Comparison of ENCODE assay signal across 21 cellular contexts in genomic region chr5:127801751-127802476, GRCh38.
DNase-seq lines count a peak whose midpoint lies in the region; ATAC-seq, FAIRE-seq and TF ChIP-seq lines count a peak whose summit lies in the region.
"Had no signal": no experiment of that assay in that cellular context is flagged by ENCODE, and none has a peak within 500 bp of the region (broad histone marks: within the 10 kb centered on the region; RNA-seq: fewer than 3 reads in every experiment).

No MANE protein-coding gene starts in this region.

- ATAC-seq in A549 = peak in 1 of 2 experiments; percentile 45; a peak in 3 of 6 replicates
- ATAC-seq in HG02870 (IDR thresholded peaks at IDR 0.05; ENCODE audit: unreplicated experiment) = no peak
- ATAC-seq in HG03520 (IDR thresholded peaks at IDR 0.05; ENCODE audit: unreplicated experiment) = no peak
- ATAC-seq: CD8-positive, alpha-beta T cell; esophagus mucosa; stimulated activated naive CD8-positive, alpha-beta T cell treated with anti-CD3 and anti-CD28 coated beads, Interleukin-15, Interleukin-2, amounts not matched to agents 100 U/mL and 50 U/mL, for 24 hours; T-cell had no signal

- POLR2A ChIA-PET in A549 (lab: Yijun Ruan, JAX) = no interaction called here

- no peaks in the 10 kb centered on the region for H3K27me3 Mint-ChIP-seq in astrocyte (ENCODE audit: low read depth, unreplicated experiment)
- H3K27me3 Mint-ChIP-seq: T-cell had no signal

- no peak for TF ChIP-seq RAD21 in A549 (conservative IDR thresholded peaks at IDR 0.05 in 1 of 2, IDR thresholded peaks at IDR 0.05 in 1 of 2)

- FAIRE-seq in A549 (lab: Jason Lieb, UNC) (peak; percentile 32), astrocyte (lab: Jason Lieb, UNC) (peak; percentile 69)
- FAIRE-seq: GM12892 had no signal

- no peaks in the 10 kb centered on the region for H3K9me3 ChIP-seq in A549
- H3K9me3 ChIP-seq in astrocyte (ENCODE audit: insufficient read depth, low read depth, low read length) = no peaks in the 10 kb centered on the region
- H3K9me3 ChIP-seq: Peyer's patch, upper lobe of left lung had no signal

- no peak for TF ChIP-seq CTCF in A549 (IDR thresholded peaks at IDR 0.05)
- TF ChIP-seq CTCF in astrocyte (IDR thresholded peaks at IDR 0.05; ENCODE audit: insufficient read depth, low read depth, low read length) = no peak
- no peak for TF ChIP-seq CTCF in foreskin fibroblast (IDR thresholded peaks at IDR 0.05; ENCODE audit: low read depth, low read length)

- H3K4me2 ChIP-seq in A549 (no peak overlapping the region), astrocyte (ENCODE audit: low read length) (peak overlapping the region; percentile 68)

- H3K4me3 ChIP-seq in A549 (no peak overlapping the region), astrocyte (ENCODE audit: insufficient read depth, low read depth, low read length) (no peak overlapping the region), foreskin fibroblast (ENCODE audit: low read depth in 1 of 2, low read length in 2 of 2) (no peak overlapping the region)
- H3K4me3 ChIP-seq: coronary artery, Peyer's patch, upper lobe of left lung had no signal

- peak overlapping the region; percentile 38 for H3K9ac ChIP-seq in astrocyte (ENCODE audit: low read length)
- H3K9ac ChIP-seq: parathyroid adenoma had no signal

- H3K27ac Mint-ChIP-seq in astrocyte (ENCODE audit: unreplicated experiment) = no peak overlapping the region
- H3K27ac Mint-ChIP-seq: activated T-helper 2 cell treated with anti-CD3 and anti-CD28 coated beads, Interferon-gamma antibody, Interleukin-2, Interleukin-4, amounts not matched to agents 10 μg/mL and 5 μg/mL and 100 μg/mL, durations not matched to agents 14 hours and 24 hours and 36 hours; CD8-positive, alpha-beta T cell; T-cell had no signal

- H3K4me1 ChIP-seq in A549 (peaks cover 10% of the 10 kb centered on the region; the same call in 1 of the 3 replicates), astrocyte (ENCODE audit: insufficient read depth, low read length) (peaks cover 12% of the 10 kb centered on the region)
- H3K4me1 ChIP-seq: parathyroid adenoma, Peyer's patch had no signal

- no peaks in the 10 kb centered on the region for H3K27me3 ChIP-seq in astrocyte (ENCODE audit: insufficient read depth, low read length)
- H3K27me3 ChIP-seq: Peyer's patch, upper lobe of left lung had no signal

- no peak overlapping the region for H2AFZ ChIP-seq in astrocyte (ENCODE audit: low read depth, low read length)
- H2AFZ ChIP-seq: parathyroid adenoma had no signal

- no peaks in the 10 kb centered on the region for H4K20me1 ChIP-seq in astrocyte (ENCODE audit: insufficient read depth, low read length)

- no peaks in the 10 kb centered on the region for H3K36me3 ChIP-seq in astrocyte (ENCODE audit: insufficient read depth, low read length)
- H3K36me3 ChIP-seq: Peyer's patch, upper lobe of left lung had no signal

- DNase-seq in A549 (ENCODE audit: low read depth in 1 of 2, low spot score in 1 of 2) (no peak), HCEC 1CT (peak; percentile 77), astrocyte (ENCODE audit: low read depth) (peak; percentile 53), foreskin fibroblast (peak; percentile 52 to 69), OCI-M2 (lab: John Stamatoyannopoulos, UW; ENCODE audit: unreplicated experiment) (no peak)
- no peak for DNase-seq in stimulated activated CD4-positive, alpha-beta T cell treated with anti-CD3 and anti-CD28 coated beads, Interleukin-4, amount 100 ng/mL, for 24 hours
- DNase-seq: 8988T; CD8-positive, alpha-beta T cell; NCI-H2029; Peyer's patch; stimulated activated CD4-positive, alpha-beta T cell treated with anti-CD3 and anti-CD28 coated beads, Interleukin-12 subunit alpha, Interleukin-12 subunit beta, amount 100 ng/mL, for 4 hours; stimulated activated naive CD8-positive, alpha-beta T cell treated with anti-CD3 and anti-CD28 coated beads, Interleukin-15, Interleukin-2, amounts not matched to agents 100 U/mL and 50 U/mL, for 24 hours; T-cell; upper lobe of left lung had no signal

- H3K9me3 Mint-ChIP-seq in astrocyte (ENCODE audit: unreplicated experiment) = no peaks in the 10 kb centered on the region
- H3K9me3 Mint-ChIP-seq: activated T-helper 2 cell treated with anti-CD3 and anti-CD28 coated beads, Interferon-gamma antibody, Interleukin-2, Interleukin-4, amounts not matched to agents 10 μg/mL and 5 μg/mL and 100 μg/mL, durations not matched to agents 14 hours and 24 hours and 36 hours; CD8-positive, alpha-beta T cell; T-cell had no signal

- WGBS in A549 (ENCODE audit: missing lambda C conversion rate) = 64% methylated on average over 2 of the region's 2 CpGs

- no peak for TF ChIP-seq EP300 in A549 (IDR thresholded peaks at IDR 0.05)

- H3K4me3 Mint-ChIP-seq in astrocyte (ENCODE audit: unreplicated experiment) = no peak overlapping the region
- H3K4me3 Mint-ChIP-seq: CD8-positive, alpha-beta T cell; T-cell had no signal

- peak overlapping the region in 1 of 2 experiments; percentile 10; a peak in 1 of 6 replicates for H3K27ac ChIP-seq in A549
- peak overlapping the region; percentile 54 for H3K27ac ChIP-seq in astrocyte (ENCODE audit: low read depth, low read length)
- H3K27ac ChIP-seq: coronary artery, parathyroid adenoma, Peyer's patch, upper lobe of left lung had no signal

- peaks cover 2% of the 10 kb centered on the region for H3K4me1 Mint-ChIP-seq in astrocyte (ENCODE audit: low read depth, unreplicated experiment)
- H3K4me1 Mint-ChIP-seq: T-cell had no signal

- H3K79me2 ChIP-seq in astrocyte (ENCODE audit: insufficient read depth, low read length) = no peaks in the 10 kb centered on the region
- H3K79me2 ChIP-seq: parathyroid adenoma had no signal

- CTCF ChIA-PET in A549 (lab: Yijun Ruan, JAX) = interaction anchor here (0.9 kb wide), 1 partner anchor 13 kb away, joined by 3 read pairs; no protein-coding TSS in a partner anchor

- no peaks in the 10 kb centered on the region for H3K36me3 Mint-ChIP-seq in astrocyte (ENCODE audit: low read depth, unreplicated experiment)
- H3K36me3 Mint-ChIP-seq: CD8-positive, alpha-beta T cell; T-cell had no signal

- no peak for TF ChIP-seq POLR2A in A549 (IDR thresholded peaks at IDR 0.05; ENCODE audit: low read length)

TF ChIP-seq in A549, 52 proteins besides CTCF, POLR2A, EP300 and RAD21:
- TF ChIP-seq HOXB5 (CRISPR knock-in tag; IDR thresholded peaks at IDR 0.05) = no peak

Comparison
In these comparisons a context has a peak if more than half of its experiments do, and no peak if none do; other contexts are left out.
1. DNase-seq: peak in HCEC 1CT (single experiment), astrocyte (single experiment) and foreskin fibroblast (2 of 2); none in A549 (0 of 2), stimulated activated CD4-positive, alpha-beta T cell treated with anti-CD3 and anti-CD28 coated beads, Interleukin-4, amount 100 ng/mL, for 24 hours (single experiment) and OCI-M2 (single experiment).